ENCODE assay signal across 15 cellular contexts in the genomic region with DNA sequence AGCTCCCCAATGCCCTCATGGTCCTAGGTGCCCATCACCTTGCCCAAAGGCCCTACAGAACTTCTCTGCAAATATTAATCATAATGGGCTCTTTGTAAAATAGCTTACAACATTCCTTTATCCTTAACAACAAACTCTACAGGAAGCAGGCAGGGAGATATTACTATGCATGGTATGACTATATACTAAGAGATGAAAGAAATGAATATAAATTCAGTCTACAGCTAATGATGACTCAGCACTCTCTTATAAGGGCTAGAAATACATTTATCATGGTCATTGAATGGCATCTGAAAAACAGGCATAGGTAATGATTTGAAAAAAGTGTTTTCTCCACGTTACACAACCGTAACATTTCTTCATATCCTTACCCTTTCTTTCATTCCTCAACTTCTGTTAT.
DNase-seq lines count a peak whose midpoint lies in the region; ATAC-seq, FAIRE-seq and TF ChIP-seq lines count a peak whose summit lies in the region.
"Had no signal": no experiment of that assay in that cellular context is flagged by ENCODE, and none has a peak within 500 bp of the region (broad histone marks: within the 10 kb centered on the region; RNA-seq: fewer than 3 reads in every experiment).

No MANE protein-coding gene starts in this region.

- CTCF ChIA-PET in endothelial cell of umbilical vein (lab: Charles Lee) = interaction anchor here (1.1 to 2.3 kb wide), 2 partner anchors 12 to 17 kb away, joined by 3 to 7 read pairs; no protein-coding TSS in a partner anchor
- CTCF ChIA-PET in WTC11 (lab: Charles Lee) = no interaction called here

- H3K79me2 ChIP-seq in endothelial cell of umbilical vein (ENCODE audit: control insufficient read depth, insufficient read depth, low read length) = no peaks in the 10 kb centered on the region

- H3K4me1 ChIP-seq in SJSA1 (replicated peaks) (peaks cover 27% of the 10 kb centered on the region), endothelial cell of umbilical vein (ENCODE audit: control insufficient read depth, extremely low read depth, insufficient read depth, low read length) (peaks cover 7% of the 10 kb centered on the region)

- no TSS peak for BruUV-seq in endothelial cell of umbilical vein (replicated peaks; lab: Mats Ljungman, UMichigan)

- H3K9me1 ChIP-seq in endothelial cell of umbilical vein (replicated peaks; ENCODE audit: control insufficient read depth, extremely low read depth, insufficient read depth, low read length) = no peaks in the 10 kb centered on the region

- H2AFZ ChIP-seq in endothelial cell of umbilical vein (ENCODE audit: low read depth, low read length) = no peak overlapping the region

- no peak overlapping the region for H3K9ac ChIP-seq in endothelial cell of umbilical vein (replicated peaks; ENCODE audit: extremely low read depth, insufficient read depth, low read length)

- no peaks in the 10 kb centered on the region for H4K20me1 ChIP-seq in endothelial cell of umbilical vein (replicated peaks; ENCODE audit: control insufficient read depth, extremely low read depth, insufficient read depth, low read length)

- POLR2A ChIA-PET in endothelial cell of umbilical vein (lab: Charles Lee) = no interaction called here
- POLR2A ChIA-PET in WTC11 (lab: Charles Lee) = no interaction called here

- H3K4me3 ChIP-seq in SJSA1 = no peak overlapping the region
- no peak overlapping the region for H3K4me3 ChIP-seq in endothelial cell of umbilical vein (replicated peaks in 1 of 3; ENCODE audit: insufficient read depth in 1 of 3, low read depth in 1 of 3, low read length in 3 of 3)
- H3K4me3 ChIP-seq: dorsolateral prefrontal cortex, lung had no signal

- no peaks in the 10 kb centered on the region for H3K4me1 Mint-ChIP-seq in stimulated activated effector memory CD8-positive, alpha-beta T cell treated with anti-CD3 and anti-CD28 coated beads, Interleukin-12 subunit alpha, Interleukin-12 subunit beta, amount 100 ng/mL, for 72 hours
- peaks cover 10% of the 10 kb centered on the region; the same call in 1 of the 2 replicates for H3K4me1 Mint-ChIP-seq in WTC11
- H3K4me1 Mint-ChIP-seq: CD4-positive, alpha-beta memory T cell; nephron had no signal

- DNase-seq in H54 (ENCODE audit: insufficient read length, low spot score) (no peak), SJSA1 (ENCODE audit: low read depth in 1 of 2, low spot score in 2 of 2) (peak in 1 of 2 experiments; percentile 30), endothelial cell of umbilical vein (ENCODE audit: low read depth, low spot score) (peak; percentile 13), WTC11 (ENCODE audit: low spot score) (no peak)
- no peak for DNase-seq in stimulated activated effector memory CD8-positive, alpha-beta T cell treated with anti-CD3 and anti-CD28 coated beads, Interleukin-12 subunit alpha, Interleukin-12 subunit beta, amount 100 ng/mL, for 72 hours (ENCODE audit: low spot score in 2 of 2)
- DNase-seq in activated CD4-positive, CD25-positive, alpha-beta regulatory T cell (lab: John Stamatoyannopoulos, UW) = no peak
- DNase-seq: anterior cingulate cortex; CD4-positive, alpha-beta memory T cell; dorsolateral prefrontal cortex; NCI-H1417; SIG-M5 had no signal

- no peaks in the 10 kb centered on the region for H3K36me3 Mint-ChIP-seq in stimulated activated effector memory CD8-positive, alpha-beta T cell treated with anti-CD3 and anti-CD28 coated beads, Interleukin-12 subunit alpha, Interleukin-12 subunit beta, amount 100 ng/mL, for 72 hours
- H3K36me3 Mint-ChIP-seq in WTC11 = no peaks in the 10 kb centered on the region
- H3K36me3 Mint-ChIP-seq: CD4-positive, alpha-beta memory T cell had no signal

- no peaks in the 10 kb centered on the region for H3K27me3 Mint-ChIP-seq in WTC11 (ENCODE audit: low read depth)
- H3K27me3 Mint-ChIP-seq: CD4-positive, alpha-beta memory T cell had no signal

- H3K9me3 ChIP-seq in SJSA1 (replicated peaks) = no peaks in the 10 kb centered on the region
- no peaks in the 10 kb centered on the region for H3K9me3 ChIP-seq in endothelial cell of umbilical vein (replicated peaks; ENCODE audit: control insufficient read depth, insufficient read depth, low read length)

- intact Hi-C loops in endothelial cell of umbilical vein (cut with micrococcal nuclease) = no loop called here

- H3K27ac Mint-ChIP-seq in stimulated activated effector memory CD8-positive, alpha-beta T cell treated with anti-CD3 and anti-CD28 coated beads, Interleukin-12 subunit alpha, Interleukin-12 subunit beta, amount 100 ng/mL, for 72 hours = no peak overlapping the region
- no peak overlapping the region for H3K27ac Mint-ChIP-seq in WTC11
- H3K27ac Mint-ChIP-seq: activated T-helper 1 cell treated with anti-CD3 and anti-CD28 coated beads, Interleukin-12 subunit alpha, Interleukin-12 subunit beta, Interleukin-2, Interleukin-4 antibody, amounts not matched to agents 30 ng/mL and 10 ng/mL and 1 ng/mL, durations not matched to agents 14 hours and 24 hours and 36 hours; CD4-positive, alpha-beta memory T cell; nephron had no signal

- ATAC-seq in stimulated activated effector memory CD8-positive, alpha-beta T cell treated with anti-CD3 and anti-CD28 coated beads, Interleukin-12 subunit alpha, Interleukin-12 subunit beta, amount 100 ng/mL, for 72 hours = peak; percentile 43
- no peak for ATAC-seq in HG03439 (IDR thresholded peaks at IDR 0.05; ENCODE audit: unreplicated experiment)
- ATAC-seq in WTC11 = no peak

- TF ChIP-seq POLR2A in H54 (IDR thresholded peaks at IDR 0.05; ENCODE audit: low read depth, low read length) (no peak), endothelial cell of umbilical vein (IDR thresholded peaks at IDR 0.05; ENCODE audit: low read depth, low read length) (no peak)

- dilution Hi-C loops in endothelial cell of umbilical vein (cut with MboI; ENCODE audit: extremely low pct_ligation_motif_present, low sequenced_read_pairs) = no loop called here

- no peak overlapping the region for H3K4me2 ChIP-seq in endothelial cell of umbilical vein (ENCODE audit: insufficient read depth, low read length)

- no peaks in the 10 kb centered on the region for H3K9me3 Mint-ChIP-seq in stimulated activated effector memory CD8-positive, alpha-beta T cell treated with anti-CD3 and anti-CD28 coated beads, Interleukin-12 subunit alpha, Interleukin-12 subunit beta, amount 100 ng/mL, for 72 hours
- peaks cover 3% of the 10 kb centered on the region; the same call in 1 of the 2 replicates for H3K9me3 Mint-ChIP-seq in WTC11
- H3K9me3 Mint-ChIP-seq: activated T-helper 1 cell treated with anti-CD3 and anti-CD28 coated beads, Interleukin-12 subunit alpha, Interleukin-12 subunit beta, Interleukin-2, Interleukin-4 antibody, amounts not matched to agents 30 ng/mL and 10 ng/mL and 1 ng/mL, durations not matched to agents 14 hours and 24 hours and 36 hours; nephron had no signal

- FAIRE-seq in H54 (lab: Jason Lieb, UNC) (peak; percentile 45), endothelial cell of umbilical vein (lab: Jason Lieb, UNC) (no peak)

- no peaks in the 10 kb centered on the region for H3K27me3 ChIP-seq in SJSA1 (replicated peaks)
- H3K27me3 ChIP-seq in endothelial cell of umbilical vein (ENCODE audit: control insufficient read depth in 2 of 2, insufficient read depth in 2 of 2, low read length in 2 of 2) = no peaks in the 10 kb centered on the region
- H3K27me3 ChIP-seq: dorsolateral prefrontal cortex had no signal

- TF ChIP-seq CTCF in endothelial cell of umbilical vein (IDR thresholded peaks at IDR 0.05; ENCODE audit: extremely low read depth in 1 of 2, insufficient read depth in 1 of 2, low read depth in 1 of 2, low read length in 2 of 2) (no peak), WTC11 (IDR thresholded peaks at IDR 0.05) (no peak)

- H3K4me3 Mint-ChIP-seq in stimulated activated effector memory CD8-positive, alpha-beta T cell treated with anti-CD3 and anti-CD28 coated beads, Interleukin-12 subunit alpha, Interleukin-12 subunit beta, amount 100 ng/mL, for 72 hours = no peak overlapping the region
- no peak overlapping the region for H3K4me3 Mint-ChIP-seq in WTC11
- H3K4me3 Mint-ChIP-seq: activated T-helper 1 cell treated with anti-CD3 and anti-CD28 coated beads, Interleukin-12 subunit alpha, Interleukin-12 subunit beta, Interleukin-2, Interleukin-4 antibody, amounts not matched to agents 30 ng/mL and 10 ng/mL and 1 ng/mL, durations not matched to agents 14 hours and 24 hours and 36 hours; CD4-positive, alpha-beta memory T cell; nephron had no signal

- no peaks in the 10 kb centered on the region for H3K36me3 ChIP-seq in SJSA1
- H3K36me3 ChIP-seq in endothelial cell of umbilical vein (ENCODE audit: control insufficient read depth in 2 of 2, extremely low read depth in 1 of 2, insufficient read depth in 2 of 2, low read length in 2 of 2) = no peaks in the 10 kb centered on the region

- H3K27ac ChIP-seq in SJSA1 (peak overlapping the region; percentile 33; the same call in 1 of the 2 replicates), endothelial cell of umbilical vein (ENCODE audit: insufficient read depth, low read depth, low read length) (no peak overlapping the region)
- H3K27ac ChIP-seq: dorsolateral prefrontal cortex had no signal

TF ChIP-seq in endothelial cell of umbilical vein, 7 proteins besides CTCF, POLR2A, EP300 and RAD21:
- TF ChIP-seq JUN (IDR thresholded peaks at IDR 0.05; ENCODE audit: borderline replicate concordance, insufficient read depth, insufficient read length, low read depth) (no peak), MYC (IDR thresholded peaks at IDR 0.05; ENCODE audit: low read depth, low read length) (no peak), GATA2 (IDR thresholded peaks at IDR 0.05; ENCODE audit: insufficient read depth, insufficient read length, low read depth, low read length) (no peak), FOS (IDR thresholded peaks at IDR 0.05; ENCODE audit: borderline replicate concordance, insufficient read depth, low read length) (peak; percentile 28), POLR2AphosphoS5 (IDR thresholded peaks at IDR 0.05; ENCODE audit: insufficient read depth, low read depth, low read length) (no peak), EZH2 (IDR thresholded peaks at IDR 0.05; ENCODE audit: borderline replicate concordance, low read depth, low read length, severe bottlenecking) (no peak)

TF ChIP-seq in WTC11, 78 proteins besides CTCF, POLR2A, EP300 and RAD21 (continues in another document):
- TF ChIP-seq ZNF121 (CRISPR knock-in tag; IDR thresholded peaks at IDR 0.05) = no peak
- TF ChIP-seq, protein P1, sequence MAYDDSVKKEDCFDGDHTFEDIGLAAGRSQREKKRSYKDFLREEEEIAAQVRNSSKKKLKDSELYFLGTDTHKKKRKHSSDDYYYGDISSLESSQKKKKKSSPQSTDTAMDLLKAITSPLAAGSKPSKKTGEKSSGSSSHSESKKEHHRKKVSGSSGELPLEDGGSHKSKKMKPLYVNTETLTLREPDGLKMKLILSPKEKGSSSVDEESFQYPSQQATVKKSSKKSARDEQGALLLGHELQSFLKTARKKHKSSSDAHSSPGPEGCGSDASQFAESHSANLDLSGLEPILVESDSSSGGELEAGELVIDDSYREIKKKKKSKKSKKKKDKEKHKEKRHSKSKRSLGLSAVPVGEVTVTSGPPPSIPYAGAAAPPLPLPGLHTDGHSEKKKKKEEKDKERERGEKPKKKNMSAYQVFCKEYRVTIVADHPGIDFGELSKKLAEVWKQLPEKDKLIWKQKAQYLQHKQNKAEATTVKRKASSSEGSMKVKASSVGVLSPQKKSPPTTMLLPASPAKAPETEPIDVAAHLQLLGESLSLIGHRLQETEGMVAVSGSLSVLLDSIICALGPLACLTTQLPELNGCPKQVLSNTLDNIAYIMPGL (CRISPR knock-in tag; IDR thresholded peaks at IDR 0.05) = no peak
- no peak for TF ChIP-seq NFE2L1 (CRISPR knock-in tag; IDR thresholded peaks at IDR 0.05)
- no peak for TF ChIP-seq ATF1 (CRISPR knock-in tag; IDR thresholded peaks at IDR 0.05)
